ENCODE assay signal across 22 cellular contexts in genomic region chr7:157564518-157565177, GRCh38.
DNase-seq lines count a peak whose midpoint lies in the region; ATAC-seq, FAIRE-seq and TF ChIP-seq lines count a peak whose summit lies in the region.
"Had no signal": no experiment of that assay in that cellular context is flagged by ENCODE, and none has a peak within 500 bp of the region (broad histone marks: within the 10 kb centered on the region; RNA-seq: fewer than 3 reads in every experiment).

No MANE protein-coding gene starts in this region.

- POLR2A ChIA-PET in BJ (lab: Charles Lee), result no interaction called here

- H3K36me3 ChIP-seq in BJ (ENCODE audit: control insufficient read depth, insufficient read depth, low read length) (no peaks in the 10 kb centered on the region), SJSA1 (no peaks in the 10 kb centered on the region), gastrocnemius medialis (no peaks in the 10 kb centered on the region)
- H3K36me3 ChIP-seq: neutrophil, Peyer's patch, WERI-Rb-1 had no signal

- DNase-seq in BJ (ENCODE audit: low read depth) (peak; percentile 20), HTR-8/SVneo (ENCODE audit: insufficient read length, low spot score) (peak; percentile 27), SJSA1 (ENCODE audit: low read depth in 1 of 2, low spot score in 2 of 2) (peak; percentile 88 to 89), glomerular endothelial cell (ENCODE audit: extremely low read depth, low read depth, low spot score) (peak; percentile 51), inferior parietal cortex (ENCODE audit: extremely low spot score) (no peak), gastrocnemius medialis (no peak), GOT3 (lab: John Stamatoyannopoulos, UW) (no peak)
- DNase-seq: activated CD8-positive, alpha-beta T cell treated with anti-CD3 and anti-CD28 coated beads, Interleukin-2, amount 10 ng/mL, durations not matched to agents 7 days and 5 days; activated naive CD8-positive, alpha-beta T cell treated with anti-CD3 and anti-CD28 coated beads, Interleukin-2, amount 50 U/mL, for 24 hours; caudate nucleus; COR-L47; effector CD8-positive, alpha-beta T cell; NCI-H2171 treated with DMSO at 0.1 percent for 48 hours; NCI-H774; stimulated activated CD4-positive, alpha-beta T cell treated with anti-CD3 and anti-CD28 coated beads, Interleukin-1b, Interleukin-23, amount 100 ng/mL, for 48 hours; WERI-Rb-1 had no signal

- FAIRE-seq in HTR-8/SVneo (lab: Jason Lieb, UNC), result peak; percentile 82
- FAIRE-seq: G401.6, GM12878 had no signal

- H3K9me3 ChIP-seq in SJSA1 (replicated peaks) (0 out of 2 replicates have a peak, but pooled peaks cover 3% of the 10 kb centered on the region), gastrocnemius medialis (no peaks in the 10 kb centered on the region)
- H3K9me3 ChIP-seq: neutrophil, Peyer's patch had no signal

- H3K27me3 ChIP-seq in BJ (ENCODE audit: control insufficient read depth, insufficient read depth, low read length), result no peaks in the 10 kb centered on the region
- no peaks in the 10 kb centered on the region for H3K27me3 ChIP-seq in SJSA1 (replicated peaks)
- H3K27me3 ChIP-seq in gastrocnemius medialis, result peaks cover 0 to 4% (median 2%) of the 10 kb centered on the region in 3 donors
- H3K27me3 ChIP-seq: Peyer's patch had no signal

- no peak for TF ChIP-seq POLR2A in gastrocnemius medialis (IDR thresholded peaks at IDR 0.05)

- TF ChIP-seq CTCF in BJ (IDR thresholded peaks at IDR 0.05; ENCODE audit: insufficient read depth, low read depth, low read length) (no peak), gastrocnemius medialis (IDR thresholded peaks at IDR 0.05 in 4 of 5, conservative IDR thresholded peaks at IDR 0.05 in 1 of 5) (no peak)

- in situ Hi-C loops in gastrocnemius medialis (cut with MboI; ENCODE audit: low sequenced_read_pairs in 4 of 4), result no loop called here

- peak overlapping the region; percentile 93 for H3K27ac ChIP-seq in SJSA1
- no peak overlapping the region for H3K27ac ChIP-seq in gastrocnemius medialis
- H3K27ac ChIP-seq: neutrophil, Peyer's patch, WERI-Rb-1 had no signal

- intact Hi-C loops in gastrocnemius medialis (cut with DNase I; ENCODE audit: low total_unique reads), result no loop called here

- CTCF ChIA-PET in BJ (lab: Yijun Ruan, JAX), result interaction anchor here (1.2 kb wide), 1 partner anchor 13 kb away, joined by 3 read pairs; no protein-coding TSS in a partner anchor

- ATAC-seq in GM19455 (IDR thresholded peaks at IDR 0.05; ENCODE audit: unreplicated experiment) (no peak), gastrocnemius medialis (no peak)
- ATAC-seq: activated CD8-positive, alpha-beta T cell treated with anti-CD3 and anti-CD28 coated beads, Interleukin-2, amount 10 ng/mL, durations not matched to agents 7 days and 5 days; activated naive CD8-positive, alpha-beta T cell treated with anti-CD3 and anti-CD28 coated beads, Interleukin-2, amount 50 U/mL, for 24 hours; GM12878; right cardiac atrium had no signal

- H3K4me1 ChIP-seq in SJSA1 (replicated peaks) (peaks cover 24% of the 10 kb centered on the region), gastrocnemius medialis (no peaks in the 10 kb centered on the region)

- H3K4me3 ChIP-seq in BJ (ENCODE audit: low read depth, low read length), result no peak overlapping the region
- H3K4me3 ChIP-seq in SJSA1, result no peak overlapping the region; the same call in 1 of the 2 replicates
- H3K4me3 ChIP-seq in gastrocnemius medialis, result no peak overlapping the region
- H3K4me3 ChIP-seq: GM12878, Peyer's patch had no signal

Comparison
In these comparisons a context has a peak if more than half of its experiments do, and no peak if none do; other contexts are left out.
1. DNase-seq: peak in BJ (single experiment), HTR-8/SVneo (single experiment), SJSA1 (2 of 2) and glomerular endothelial cell (single experiment); none in inferior parietal cortex (single experiment), gastrocnemius medialis (0 of 2) and GOT3 (single experiment).